In the genomic region with DNA sequence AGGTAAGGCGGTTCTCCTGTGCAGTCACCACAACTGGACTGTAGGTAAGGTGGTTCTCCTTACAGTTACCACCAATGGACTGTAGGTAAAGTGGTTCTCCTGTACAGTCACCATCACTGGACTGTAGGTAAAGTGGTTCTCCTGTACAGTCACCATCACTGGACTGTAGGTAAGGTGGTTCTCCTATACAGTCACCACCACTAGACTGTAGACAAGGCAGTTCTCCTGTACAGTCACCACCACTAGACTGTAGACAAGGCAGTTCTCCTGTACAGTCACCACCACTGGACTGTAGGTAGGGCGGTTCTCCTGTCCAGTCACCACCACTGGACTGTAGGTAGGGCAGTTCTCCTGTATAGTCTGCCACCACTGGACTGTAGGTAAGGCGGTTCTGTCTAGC, we compare ENCODE assay signal across 27 cellular contexts.
DNase-seq lines count a peak whose midpoint lies in the region; ATAC-seq, FAIRE-seq and TF ChIP-seq lines count a peak whose summit lies in the region.
"Had no signal": no experiment of that assay in that cellular context is flagged by ENCODE, and none has a peak within 500 bp of the region (broad histone marks: within the 10 kb centered on the region; RNA-seq: fewer than 3 reads in every experiment).

No MANE protein-coding gene starts in this region.

- H3K36me3 Mint-ChIP-seq in MCF 10A (ENCODE audit: insufficient read depth, unreplicated experiment) = no peaks in the 10 kb centered on the region
- H3K36me3 Mint-ChIP-seq in activated CD4-positive, alpha-beta T cell treated with anti-CD3 and anti-CD28 coated beads, Interleukin-2, amount 10 ng/mL, durations not matched to agents 7 days and 5 days (ENCODE audit: low read depth) = no peaks in the 10 kb centered on the region
- H3K36me3 Mint-ChIP-seq: CD14-positive monocyte; CD8-positive, alpha-beta memory T cell had no signal

- H3K9me1 ChIP-seq in keratinocyte (ENCODE audit: control insufficient read depth, extremely low read depth, insufficient read depth, low read length) = no peaks in the 10 kb centered on the region

- H2AFZ ChIP-seq in keratinocyte (ENCODE audit: control insufficient read depth, low read length) = peak overlapping the region; percentile 61

- H3K9me3 ChIP-seq in breast epithelium (no peaks in the 10 kb centered on the region), RWPE2 (ENCODE audit: severe bottlenecking) (no peaks in the 10 kb centered on the region), keratinocyte (ENCODE audit: control insufficient read depth, low read depth, low read length) (no peaks in the 10 kb centered on the region)
- H3K9me3 ChIP-seq: A549, BE2C, HAP-1 had no signal

- H3K27me3 Mint-ChIP-seq in MCF 10A (ENCODE audit: insufficient read depth, unreplicated experiment) = no peaks in the 10 kb centered on the region
- no peaks in the 10 kb centered on the region for H3K27me3 Mint-ChIP-seq in activated CD4-positive, alpha-beta T cell treated with anti-CD3 and anti-CD28 coated beads, Interleukin-2, amount 10 ng/mL, durations not matched to agents 7 days and 5 days
- H3K27me3 Mint-ChIP-seq: CD8-positive, alpha-beta memory T cell had no signal

- H3K9me3 Mint-ChIP-seq in MCF 10A (ENCODE audit: unreplicated experiment) = no peaks in the 10 kb centered on the region
- peaks cover 3% of the 10 kb centered on the region for H3K9me3 Mint-ChIP-seq in activated CD4-positive, alpha-beta T cell treated with anti-CD3 and anti-CD28 coated beads, Interleukin-2, amount 10 ng/mL, durations not matched to agents 7 days and 5 days
- H3K9me3 Mint-ChIP-seq: HFFc6 had no signal

- H3K4me1 Mint-ChIP-seq in MCF 10A (ENCODE audit: insufficient read depth, unreplicated experiment) = peaks cover 23% of the 10 kb centered on the region
- H3K4me1 Mint-ChIP-seq in activated CD4-positive, alpha-beta T cell treated with anti-CD3 and anti-CD28 coated beads, Interleukin-2, amount 10 ng/mL, durations not matched to agents 7 days and 5 days = no peaks in the 10 kb centered on the region
- H3K4me1 Mint-ChIP-seq: CD8-positive, alpha-beta memory T cell had no signal

- H3K27ac ChIP-seq in breast epithelium (no peak overlapping the region), RWPE2 (ENCODE audit: poor library complexity, severe bottlenecking) (peak overlapping the region; percentile 21), keratinocyte (ENCODE audit: control insufficient read depth, insufficient read depth, low read length) (peak overlapping the region; percentile 64)
- H3K27ac ChIP-seq: A549; BLaER1 treated with 17β-estradiol and CSF1 and Interleukin-3, amounts not matched to agents 10 nM and 100 nM had no signal

- dilution Hi-C loops in keratinocyte (cut with MboI; ENCODE audit: extremely low pct_ligation_motif_present, low sequenced_read_pairs) = no loop called here

- no peaks in the 10 kb centered on the region for H4K20me1 ChIP-seq in keratinocyte (ENCODE audit: control insufficient read depth, extremely low read depth, insufficient read depth, low read length)
- H4K20me1 ChIP-seq: BLaER1 treated with 17β-estradiol and CSF1 and Interleukin-3, amounts not matched to agents 10 nM and 100 nM had no signal

- CTCF ChIA-PET in MCF 10A (lab: Yijun Ruan, JAX) = interaction anchor here (1.7 kb wide), 1 partner anchor 118 kb away, joined by 5 read pairs; no protein-coding TSS in a partner anchor
- CTCF ChIA-PET in activated CD4-positive, alpha-beta T cell treated with anti-CD3 and anti-CD28 coated beads, Interleukin-2, amount 10 ng/mL, durations not matched to agents 7 days and 5 days (lab: Charles Lee) = no interaction called here

- intact Hi-C loops in MCF 10A (cut with micrococcal nuclease) = no loop called here
- intact Hi-C loops in breast epithelium (cut with DNase I; ENCODE audit: low total_unique reads) = no loop called here

- no peaks in the 10 kb centered on the region for H3K79me2 ChIP-seq in keratinocyte (ENCODE audit: control insufficient read depth, insufficient read depth, low read length)

- peak overlapping the region; percentile 41 for H3K4me2 ChIP-seq in keratinocyte (ENCODE audit: control insufficient read depth, extremely low read depth, insufficient read depth, low read depth, low read length)
- H3K4me2 ChIP-seq: A549; BLaER1 treated with 17β-estradiol and CSF1 and Interleukin-3, amounts not matched to agents 10 nM and 100 nM had no signal

- no peak for TF ChIP-seq POLR2A in breast epithelium (IDR thresholded peaks at IDR 0.05)

- H3K27me3 ChIP-seq in breast epithelium (no peaks in the 10 kb centered on the region), RWPE2 (ENCODE audit: insufficient read depth, poor library complexity, severe bottlenecking) (no peaks in the 10 kb centered on the region), keratinocyte (ENCODE audit: control insufficient read depth, extremely low read depth, insufficient read depth, low read length) (no peaks in the 10 kb centered on the region)
- H3K27me3 ChIP-seq: BE2C; BLaER1 treated with 17β-estradiol and CSF1 and Interleukin-3, amounts not matched to agents 10 nM and 100 nM had no signal

- no peak for FAIRE-seq in keratinocyte (lab: Jason Lieb, UNC)
- FAIRE-seq: A549, D721Med, GM12878, GM18507, H54 had no signal

- POLR2A ChIA-PET in MCF 10A (lab: Yijun Ruan, JAX) = interaction anchor here (1.0 to 2.5 kb wide), 8 partner anchors 8 to 204 kb away, joined by 3 to 12 read pairs (median 5); no protein-coding TSS in a partner anchor
- POLR2A ChIA-PET in activated CD4-positive, alpha-beta T cell treated with anti-CD3 and anti-CD28 coated beads, Interleukin-2, amount 10 ng/mL, durations not matched to agents 7 days and 5 days (lab: Charles Lee) = no interaction called here

- H3K4me3 ChIP-seq in breast epithelium = no peak overlapping the region
- no peak overlapping the region for H3K4me3 ChIP-seq in RWPE2 (ENCODE audit: severe bottlenecking)
- H3K4me3 ChIP-seq in epithelial cell of esophagus (ENCODE audit: low read length) = no peak overlapping the region
- no peak overlapping the region for H3K4me3 ChIP-seq in keratinocyte (ENCODE audit: control insufficient read depth in 2 of 3, extremely low read depth in 1 of 3, insufficient read depth in 2 of 3, low read depth in 1 of 3, low read length in 3 of 3)
- H3K4me3 ChIP-seq: A549; BLaER1 treated with 17β-estradiol and CSF1 and Interleukin-3, amounts not matched to agents 10 nM and 100 nM; GM12878; HAP-1 had no signal

- no peaks in the 10 kb centered on the region for H3K4me1 ChIP-seq in breast epithelium
- peaks cover 7% of the 10 kb centered on the region for H3K4me1 ChIP-seq in RWPE2 (ENCODE audit: insufficient read depth, poor library complexity, severe bottlenecking)
- H3K4me1 ChIP-seq in keratinocyte (ENCODE audit: control insufficient read depth, extremely low read depth, insufficient read depth, low read length) = peaks cover 17% of the 10 kb centered on the region
- H3K4me1 ChIP-seq: A549, BE2C, HAP-1 had no signal

- ATAC-seq in RWPE2 (ENCODE audit: low read depth) (no peak), HG02970 (IDR thresholded peaks at IDR 0.05; ENCODE audit: low FRiP score, unreplicated experiment) (no peak)
- ATAC-seq: A549, GM12878 had no signal

- no peak for TF ChIP-seq CTCF in MCF 10A (IDR thresholded peaks at IDR 0.05; ENCODE audit: unreplicated experiment)
- no peak for TF ChIP-seq CTCF in breast epithelium (IDR thresholded peaks at IDR 0.05)
- no peak for TF ChIP-seq CTCF in RWPE2 (IDR thresholded peaks at IDR 0.05; ENCODE audit: poor library complexity, severe bottlenecking)
- TF ChIP-seq CTCF in epithelial cell of esophagus (IDR thresholded peaks at IDR 0.05; ENCODE audit: insufficient read depth, low read depth, low read length, missing control alignments) = no peak
- TF ChIP-seq CTCF in keratinocyte (optimal IDR thresholded peaks at IDR 0.05 in 1 of 3, IDR thresholded peaks at IDR 0.05 in 1 of 3, conservative IDR thresholded peaks at IDR 0.05 in 1 of 3; ENCODE audit: extremely low read depth in 1 of 3, insufficient read depth in 2 of 3, low read length in 3 of 3) = no peak

- no peak overlapping the region for H3K9ac ChIP-seq in keratinocyte (ENCODE audit: control insufficient read depth, extremely low read depth, insufficient read depth, low read length)
- H3K9ac ChIP-seq: BLaER1 treated with 17β-estradiol and CSF1 and Interleukin-3, amounts not matched to agents 10 nM and 100 nM had no signal

- no peak overlapping the region for H3K4me3 Mint-ChIP-seq in MCF 10A (ENCODE audit: unreplicated experiment)
- H3K4me3 Mint-ChIP-seq in activated CD4-positive, alpha-beta T cell treated with anti-CD3 and anti-CD28 coated beads, Interleukin-2, amount 10 ng/mL, durations not matched to agents 7 days and 5 days = no peak overlapping the region
- H3K4me3 Mint-ChIP-seq: CD14-positive monocyte; CD4-positive, alpha-beta T cell; CD8-positive, alpha-beta memory T cell; HFFc6 had no signal

- DNase-seq in MCF 10A (ENCODE audit: unreplicated experiment) (no peak), breast epithelium (ENCODE audit: low spot score in 2 of 2) (no peak), RWPE2 (ENCODE audit: low spot score) (no peak), epithelial cell of esophagus (ENCODE audit: low read depth) (peak; percentile 18), keratinocyte (ENCODE audit: low read depth, low spot score) (peak; percentile 40), amygdala (lab: John Stamatoyannopoulos, UW) (no peak)
- DNase-seq in activated CD4-positive, alpha-beta T cell treated with anti-CD3 and anti-CD28 coated beads, Interleukin-2, amount 10 ng/mL, durations not matched to agents 7 days and 5 days = no peak
- DNase-seq: 8988T; ACHN; AML-193; BE2C; CD4-positive, alpha-beta T cell; CD8-positive, alpha-beta memory T cell; DMS 273 treated with DMSO at 0.1 percent for 48 hours; DMS79; GDM1; GOT3; HFFc6 had no signal

- BruUV-seq in MCF 10A (replicated peaks; lab: Mats Ljungman, UMichigan) = no TSS peak

- H3K36me3 ChIP-seq in breast epithelium (no peaks in the 10 kb centered on the region), RWPE2 (ENCODE audit: low read depth) (no peaks in the 10 kb centered on the region), keratinocyte (ENCODE audit: control insufficient read depth in 2 of 2, extremely low read depth in 1 of 2, insufficient read depth in 2 of 2, low read length in 2 of 2) (no peaks in the 10 kb centered on the region)
- H3K36me3 ChIP-seq: BE2C; BLaER1 treated with 17β-estradiol and CSF1 and Interleukin-3, amounts not matched to agents 10 nM and 100 nM; HAP-1 had no signal

- H3K27ac Mint-ChIP-seq in MCF 10A (ENCODE audit: low read depth, unreplicated experiment) = peak overlapping the region; percentile 19
- no peak overlapping the region for H3K27ac Mint-ChIP-seq in activated CD4-positive, alpha-beta T cell treated with anti-CD3 and anti-CD28 coated beads, Interleukin-2, amount 10 ng/mL, durations not matched to agents 7 days and 5 days
- H3K27ac Mint-ChIP-seq: CD14-positive monocyte; CD4-positive, alpha-beta T cell; CD8-positive, alpha-beta memory T cell; HFFc6 had no signal

Comparison
In these comparisons a context has a peak if more than half of its experiments do, and no peak if none do; other contexts are left out.
1. DNase-seq: peak in epithelial cell of esophagus (single experiment) and keratinocyte (single experiment); none in MCF 10A (single experiment), breast epithelium (0 of 2), RWPE2 (single experiment), amygdala (0 of 56) and activated CD4-positive, alpha-beta T cell treated with anti-CD3 and anti-CD28 coated beads, Interleukin-2, amount 10 ng/mL, durations not matched to agents 7 days and 5 days (single experiment).
2. H3K27ac ChIP-seq: peak in RWPE2 (single experiment) and keratinocyte (single experiment); none in breast epithelium (0 of 2).